Comparison of ENCODE assay signal across 15 cellular contexts in the genomic region with DNA sequence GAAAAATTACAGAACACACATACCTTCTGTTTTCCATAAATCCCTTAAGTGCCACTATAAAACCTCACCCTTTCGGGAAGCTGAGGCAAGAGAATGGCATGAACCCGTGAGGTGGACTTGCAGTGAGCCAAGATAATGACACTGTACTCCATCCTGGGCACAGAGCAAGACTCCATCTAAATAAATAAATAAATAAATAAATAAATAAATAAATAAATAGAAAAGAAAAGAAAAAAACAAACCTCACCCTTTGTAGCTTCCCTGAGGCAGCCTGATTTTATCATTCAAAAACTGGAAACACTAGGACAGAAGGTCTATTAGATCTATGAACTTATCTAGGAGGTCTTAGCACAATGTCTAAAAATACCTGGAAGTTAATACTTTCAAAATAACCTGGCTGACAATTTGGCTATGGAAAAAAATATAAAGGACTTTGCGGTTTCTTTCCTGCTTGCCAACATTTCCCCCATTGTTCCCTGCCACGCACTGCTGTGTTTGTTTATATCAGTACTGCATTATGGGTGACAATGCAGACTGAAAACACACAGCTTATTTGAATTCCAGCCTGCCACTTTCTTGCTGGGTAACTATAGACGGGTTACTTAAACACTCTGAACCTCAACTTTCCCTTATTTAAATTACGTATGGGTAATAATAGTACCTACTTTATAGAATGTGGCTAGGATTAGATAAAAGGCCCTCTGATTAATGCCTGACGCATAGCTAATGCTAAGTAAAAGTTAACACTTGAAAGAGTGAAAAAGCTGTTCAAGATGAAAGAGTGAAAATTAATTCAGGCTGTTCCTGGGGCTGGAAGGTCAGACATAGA.
"Had no signal": no experiment of that assay in that cellular context is flagged by ENCODE, and none has a peak within 500 bp of the region (broad histone marks: within the 10 kb centered on the region; RNA-seq: fewer than 3 reads in every experiment).

No MANE protein-coding gene starts in this region.

- H3K9me3 ChIP-seq: body of pancreas, neutrophil, stomach, thoracic aorta had no signal

- H3K36me3 ChIP-seq: neutrophil, stomach, thoracic aorta had no signal

- DNase-seq: activated CD4-positive, alpha-beta T cell treated with anti-CD3 and anti-CD28 coated beads, Interleukin-2, amount 10 ng/mL, durations not matched to agents 7 days and 5 days; activated CD4-positive, CD25-positive, alpha-beta regulatory T cell; activated CD8-positive, alpha-beta memory T cell treated with anti-CD3 and anti-CD28 coated beads for 24 hours; activated naive CD4-positive, alpha-beta T cell treated with Interleukin-2 at 50 U/mL for 16 hours; activated naive CD8-positive, alpha-beta T cell treated with anti-CD3 and anti-CD28 coated beads, Interleukin-2, amount 50 U/mL, for 24 hours; body of pancreas; cerebellar nuclear complex; left cardiac atrium; naive thymus-derived CD4-positive, alpha-beta T cell; stomach had no signal

- H3K4me3 ChIP-seq: body of pancreas, lung, skin epidermis, stomach, thoracic aorta had no signal

- H3K4me1 ChIP-seq: body of pancreas, stomach had no signal

- H3K27me3 ChIP-seq: body of pancreas, neutrophil, stomach had no signal

- H3K27ac ChIP-seq: body of pancreas, neutrophil, skin epidermis, stomach, thoracic aorta had no signal

- ATAC-seq: activated naive CD8-positive, alpha-beta T cell treated with anti-CD3 and anti-CD28 coated beads, Interleukin-2, amount 50 U/mL, for 24 hours; body of pancreas; esophagus mucosa; left cardiac atrium; naive thymus-derived CD4-positive, alpha-beta T cell had no signal
